In the genomic region with DNA sequence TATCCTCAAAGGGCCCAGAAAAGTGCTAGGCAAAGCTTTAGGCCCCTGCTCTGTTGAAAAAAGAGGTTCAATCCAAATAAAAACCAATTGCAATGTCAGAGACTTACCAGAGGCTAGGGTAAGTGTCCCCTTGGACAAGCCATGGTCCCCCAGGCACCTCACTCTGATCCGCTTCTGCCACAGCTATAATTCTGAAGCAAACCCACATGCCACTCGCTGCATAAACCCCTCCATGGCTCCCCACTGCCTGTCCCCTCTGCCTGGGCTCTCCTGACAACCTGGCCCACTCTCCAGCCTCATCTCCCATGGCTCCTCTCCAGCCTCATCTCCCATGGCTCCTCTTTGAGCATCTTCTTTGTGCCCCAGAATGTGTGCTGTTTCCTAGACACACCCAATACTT, we compare ENCODE assay signal across 22 cellular contexts.
A peak's percentile ranks its signal among the peaks of the same experiment; 100 is the strongest.
DNase-seq lines count a peak whose midpoint lies in the region; ATAC-seq and TF ChIP-seq lines count a peak whose summit lies in the region.
"Had no signal": no experiment of that assay in that cellular context is flagged by ENCODE, and none has a peak within 500 bp of the region (broad histone marks: within the 10 kb centered on the region; RNA-seq: fewer than 3 reads in every experiment).

No MANE protein-coding gene starts in this region.

- H3K4me1 Mint-ChIP-seq in activated naive CD8-positive, alpha-beta T cell treated with anti-CD3 and anti-CD28 coated beads, Interleukin-2, amount 10 ng/mL, durations not matched to agents 7 days and 5 days = peaks cover 28% of the 10 kb centered on the region
- peaks cover 76% of the 10 kb centered on the region for H3K4me1 Mint-ChIP-seq in activated naive CD8-positive, alpha-beta T cell treated with anti-CD3 and anti-CD28 coated beads, Interleukin-2, amount 50 U/mL, for 24 hours
- H3K4me1 Mint-ChIP-seq in endothelial cell (ENCODE audit: unreplicated experiment) = peaks cover 35% of the 10 kb centered on the region

- peaks cover 46% of the 10 kb centered on the region for H3K4me1 ChIP-seq in osteoblast (ENCODE audit: insufficient read depth, low read length)
- peaks cover 64% of the 10 kb centered on the region for H3K4me1 ChIP-seq in vagina
- H3K4me1 ChIP-seq in adrenal gland (replicated peaks in 1 of 2) = peaks cover 4 to 50% of the 10 kb centered on the region in 2 donors
- no peaks in the 10 kb centered on the region for H3K4me1 ChIP-seq in SJCRH30
- H3K4me1 ChIP-seq: parathyroid adenoma had no signal

- H3K9me3 Mint-ChIP-seq in activated naive CD8-positive, alpha-beta T cell treated with anti-CD3 and anti-CD28 coated beads, Interleukin-2, amount 10 ng/mL, durations not matched to agents 7 days and 5 days = no peaks in the 10 kb centered on the region
- H3K9me3 Mint-ChIP-seq in activated naive CD8-positive, alpha-beta T cell treated with anti-CD3 and anti-CD28 coated beads, Interleukin-2, amount 50 U/mL, for 24 hours = no peaks in the 10 kb centered on the region
- no peaks in the 10 kb centered on the region for H3K9me3 Mint-ChIP-seq in endothelial cell (ENCODE audit: unreplicated experiment)
- H3K9me3 Mint-ChIP-seq: CD4-positive, alpha-beta T cell; nephron progenitor cell had no signal

- ATAC-seq in activated naive CD8-positive, alpha-beta T cell treated with anti-CD3 and anti-CD28 coated beads, Interleukin-2, amount 10 ng/mL, durations not matched to agents 7 days and 5 days (ENCODE audit: low read depth) = no peak
- no peak for ATAC-seq in activated naive CD8-positive, alpha-beta T cell treated with anti-CD3 and anti-CD28 coated beads, Interleukin-2, amount 50 U/mL, for 24 hours

- H3K4me2 ChIP-seq in osteoblast (ENCODE audit: insufficient read depth, low read length) = peak overlapping the region; percentile 14

- H3K27ac ChIP-seq in osteoblast (ENCODE audit: low read depth, low read length) = no peak overlapping the region
- H3K27ac ChIP-seq in vagina = peak overlapping the region; percentile 53
- H3K27ac ChIP-seq in adrenal gland = peak overlapping the region in 2 of 5 donors; percentile 34 to 85
- H3K27ac ChIP-seq in SJCRH30 = no peak overlapping the region
- H3K27ac ChIP-seq: 22Rv1, GM23248, parathyroid adenoma had no signal

- H3K27me3 Mint-ChIP-seq in activated naive CD8-positive, alpha-beta T cell treated with anti-CD3 and anti-CD28 coated beads, Interleukin-2, amount 10 ng/mL, durations not matched to agents 7 days and 5 days = peaks cover 25% of the 10 kb centered on the region
- H3K27me3 Mint-ChIP-seq in activated naive CD8-positive, alpha-beta T cell treated with anti-CD3 and anti-CD28 coated beads, Interleukin-2, amount 50 U/mL, for 24 hours = peaks cover 18% of the 10 kb centered on the region
- H3K27me3 Mint-ChIP-seq in endothelial cell (ENCODE audit: unreplicated experiment) = peaks cover 11% of the 10 kb centered on the region

- no peaks in the 10 kb centered on the region for H3K36me3 ChIP-seq in osteoblast (ENCODE audit: insufficient read depth, low read length)
- H3K36me3 ChIP-seq in vagina = no peaks in the 10 kb centered on the region
- H3K36me3 ChIP-seq in adrenal gland (replicated peaks in 1 of 2) = no peaks in the 10 kb centered on the region
- no peaks in the 10 kb centered on the region for H3K36me3 ChIP-seq in SJCRH30
- H3K36me3 ChIP-seq: esophagus muscularis mucosa had no signal

- TF ChIP-seq CTCF in endothelial cell (IDR thresholded peaks at IDR 0.05; ENCODE audit: unreplicated experiment) (no peak), osteoblast (IDR thresholded peaks at IDR 0.05; ENCODE audit: extremely low read depth, low read depth, low read length) (no peak), vagina (IDR thresholded peaks at IDR 0.05) (no peak), adrenal gland (IDR thresholded peaks at IDR 0.05) (no peak)

- H3K27me3 ChIP-seq in osteoblast (ENCODE audit: insufficient read depth, low read length) (no peaks in the 10 kb centered on the region), vagina (no peaks in the 10 kb centered on the region), adrenal gland (no peaks in the 10 kb centered on the region), SJCRH30 (peaks cover 17% of the 10 kb centered on the region; the same call in 1 of the 2 replicates)
- H3K27me3 ChIP-seq: esophagus muscularis mucosa had no signal

- POLR2A ChIA-PET in activated naive CD8-positive, alpha-beta T cell treated with anti-CD3 and anti-CD28 coated beads, Interleukin-2, amount 10 ng/mL, durations not matched to agents 7 days and 5 days (lab: Charles Lee) = interaction anchor here (1.2 kb wide), 1 partner anchor 200 kb away, joined by 3 read pairs; no protein-coding TSS in a partner anchor

- peak overlapping the region; percentile 10 for H3K27ac Mint-ChIP-seq in activated naive CD8-positive, alpha-beta T cell treated with anti-CD3 and anti-CD28 coated beads, Interleukin-2, amount 10 ng/mL, durations not matched to agents 7 days and 5 days
- no peak overlapping the region for H3K27ac Mint-ChIP-seq in activated naive CD8-positive, alpha-beta T cell treated with anti-CD3 and anti-CD28 coated beads, Interleukin-2, amount 50 U/mL, for 24 hours
- H3K27ac Mint-ChIP-seq in endothelial cell (ENCODE audit: unreplicated experiment) = peak overlapping the region; percentile 4
- H3K27ac Mint-ChIP-seq: activated CD4-positive, alpha-beta T cell treated with anti-CD3 and anti-CD28 coated beads for 36 hours; CD4-positive, alpha-beta T cell had no signal

- WGBS in adrenal gland, 4 donors = 94 to 100% (median 97%) methylated on average over 2 of the region's 2 CpGs

- H3K4me3 Mint-ChIP-seq in activated naive CD8-positive, alpha-beta T cell treated with anti-CD3 and anti-CD28 coated beads, Interleukin-2, amount 10 ng/mL, durations not matched to agents 7 days and 5 days = no peak overlapping the region
- H3K4me3 Mint-ChIP-seq in activated naive CD8-positive, alpha-beta T cell treated with anti-CD3 and anti-CD28 coated beads, Interleukin-2, amount 50 U/mL, for 24 hours = no peak overlapping the region
- no peak overlapping the region for H3K4me3 Mint-ChIP-seq in endothelial cell (ENCODE audit: unreplicated experiment)
- H3K4me3 Mint-ChIP-seq: activated CD4-positive, alpha-beta T cell treated with anti-CD3 and anti-CD28 coated beads for 36 hours; CD4-positive, alpha-beta T cell had no signal

- intact Hi-C loops in vagina (cut with DNase I) = loop anchor here (2.0 to 5.0 kb wide), 2 partner anchors 169 to 215 kb away; no protein-coding TSS in a partner anchor
- intact Hi-C loops in adrenal gland (cut with DNase I) = no loop called here

- H4K20me1 ChIP-seq in osteoblast (ENCODE audit: insufficient read depth, low read length) = no peaks in the 10 kb centered on the region

- H3K36me3 Mint-ChIP-seq in activated naive CD8-positive, alpha-beta T cell treated with anti-CD3 and anti-CD28 coated beads, Interleukin-2, amount 10 ng/mL, durations not matched to agents 7 days and 5 days = no peaks in the 10 kb centered on the region
- H3K36me3 Mint-ChIP-seq in activated naive CD8-positive, alpha-beta T cell treated with anti-CD3 and anti-CD28 coated beads, Interleukin-2, amount 50 U/mL, for 24 hours (ENCODE audit: low read depth) = no peaks in the 10 kb centered on the region
- H3K36me3 Mint-ChIP-seq in endothelial cell (ENCODE audit: low read depth, unreplicated experiment) = no peaks in the 10 kb centered on the region

- DNase-seq in activated naive CD8-positive, alpha-beta T cell treated with anti-CD3 and anti-CD28 coated beads, Interleukin-2, amount 10 ng/mL, durations not matched to agents 7 days and 5 days = no peak
- DNase-seq in activated naive CD8-positive, alpha-beta T cell treated with anti-CD3 and anti-CD28 coated beads, Interleukin-2, amount 50 U/mL, for 24 hours = no peak
- DNase-seq in endothelial cell (ENCODE audit: low spot score) (no peak), osteoblast (ENCODE audit: insufficient read length, low spot score, missing footprints) (no peak), vagina (ENCODE audit: extremely low spot score in 2 of 2) (no peak), adrenal gland (no peak), SJCRH30 (no peak), COLO668 (lab: John Stamatoyannopoulos, UW; ENCODE audit: unreplicated experiment) (no peak)
- DNase-seq: activated CD4-positive, alpha-beta T cell treated with anti-CD3 and anti-CD28 coated beads for 36 hours; activated gamma-delta T cell treated with Interleukin-2 at 50 U/mL for 16 hours; activated T-cell treated with anti-CD3 and anti-CD28 coated beads, Interleukin-2, amount 50 U/mL, for 1 hour; CD4-positive, alpha-beta T cell; foreskin melanocyte; NCI-H1436 treated with DMSO at 0.1 percent for 48 hours; NCI-H446 treated with DMSO at 0.1 percent for 48 hours; NCI-H82; nephron progenitor cell; stimulated activated CD4-positive, alpha-beta T cell treated with anti-CD3 and anti-CD28 coated beads, Interleukin-2, amount 100 ng/mL, for 48 hours had no signal

- H3K9me3 ChIP-seq in osteoblast (ENCODE audit: low read depth, low read length) (no peaks in the 10 kb centered on the region), vagina (no peaks in the 10 kb centered on the region), adrenal gland (replicated peaks in 1 of 3) (no peaks in the 10 kb centered on the region), SJCRH30 (replicated peaks) (no peaks in the 10 kb centered on the region)
- H3K9me3 ChIP-seq: esophagus muscularis mucosa had no signal

- no peaks in the 10 kb centered on the region for H3K79me2 ChIP-seq in osteoblast (ENCODE audit: insufficient read depth, low read length)
- H3K79me2 ChIP-seq: parathyroid adenoma had no signal

- H2AFZ ChIP-seq in osteoblast (ENCODE audit: low read length) = peak overlapping the region; percentile 0
- H2AFZ ChIP-seq: GM23248, parathyroid adenoma had no signal

- no peak overlapping the region for H3K4me3 ChIP-seq in osteoblast (ENCODE audit: insufficient read depth, low read length)
- no peak overlapping the region for H3K4me3 ChIP-seq in vagina
- H3K4me3 ChIP-seq in adrenal gland = no peak overlapping the region
- no peak overlapping the region for H3K4me3 ChIP-seq in SJCRH30
- H3K4me3 ChIP-seq: esophagus muscularis mucosa, GM23248 had no signal

- no peak for TF ChIP-seq POLR2A in vagina (IDR thresholded peaks at IDR 0.05)
- TF ChIP-seq POLR2A in adrenal gland (IDR thresholded peaks at IDR 0.05) = no peak
